Comparison of ENCODE assay signal across 20 cellular contexts in genomic region chr14:91190853-91191252, GRCh38. TPM values are rescaled to one million over a fixed set of nuclear protein-coding genes. Genes with fewer than 3 reads are reported as not detected.
A peak's percentile ranks its signal among the peaks of the same experiment; 100 is the strongest.
DNase-seq lines count a peak whose midpoint lies in the region; ATAC-seq and TF ChIP-seq lines count a peak whose summit lies in the region.
"Had no signal": no experiment of that assay in that cellular context is flagged by ENCODE, and none has a peak within 500 bp of the region (broad histone marks: within the 10 kb centered on the region; RNA-seq: fewer than 3 reads in every experiment).

No MANE protein-coding gene starts in this region.

- peaks cover 17% of the 10 kb centered on the region for H3K36me3 Mint-ChIP-seq in natural killer cell treated with Interleukin-12 subunit alpha and Interleukin-12 subunit beta and Interleukin-15 and Interleukin-18, amount 100 ng/mL, for 72 hours
- H3K36me3 Mint-ChIP-seq in natural killer cell (peaks cover 7% of the 10 kb centered on the region), glutamatergic neuron (ENCODE audit: unreplicated experiment) (peaks cover 6% of the 10 kb centered on the region)

- no peak for DNase-seq in natural killer cell treated with Interleukin-12 subunit alpha and Interleukin-12 subunit beta and Interleukin-15 and Interleukin-18, amount 100 ng/mL, for 72 hours (ENCODE audit: low spot score)
- DNase-seq in natural killer cell (no peak), RPMI7951 (ENCODE audit: low read depth) (peak; percentile 37), glutamatergic neuron (no peak), tibial artery (no peak), SK-N-SH (no peak)
- DNase-seq: Calu3; CD4-positive, alpha-beta memory T cell; DMS53; GDM1; Kasumi-1; NCI-H1694; NCI-H2081; NCI-H446; NCI-H526; PC-3; RPMI8226; SHP77 had no signal

- no peak overlapping the region for H3K4me3 ChIP-seq in tibial artery
- H3K4me3 ChIP-seq in SK-N-SH (ENCODE audit: low read depth in 2 of 2, low read length in 1 of 2), result no peak overlapping the region
- H3K4me3 ChIP-seq: SK-N-MC had no signal

- no peak overlapping the region for H3K4me2 ChIP-seq in SK-N-SH

- intact Hi-C loops in natural killer cell (cut with micrococcal nuclease) (no loop called here), tibial artery (cut with DNase I; ENCODE audit: low total_unique reads) (no loop called here)

- H3K4me1 Mint-ChIP-seq in natural killer cell treated with Interleukin-12 subunit alpha and Interleukin-12 subunit beta and Interleukin-15 and Interleukin-18, amount 100 ng/mL, for 72 hours (ENCODE audit: low read depth in 2 of 2), result peaks cover 12 to 17% of the 10 kb centered on the region in 2 donors
- H3K4me1 Mint-ChIP-seq in natural killer cell (peaks cover 5 to 27% of the 10 kb centered on the region in 2 donors), glutamatergic neuron (ENCODE audit: low read depth, unreplicated experiment) (no peaks in the 10 kb centered on the region)

- H3K4me1 ChIP-seq in tibial artery, result no peaks in the 10 kb centered on the region
- peaks cover 0 to 3% of the 10 kb centered on the region in 2 experiments; a peak in 1 of 4 replicates for H3K4me1 ChIP-seq in SK-N-SH (ENCODE audit: control insufficient read depth in 1 of 2, insufficient read depth in 2 of 2, low read depth in 1 of 2, low read length in 1 of 2)

- POLR2A ChIA-PET in SK-N-SH (lab: Yijun Ruan, JAX), result no interaction called here

- H3K36me3 ChIP-seq in tibial artery, result peaks cover 25 to 67% (median 58%) of the 10 kb centered on the region in 3 donors
- H3K36me3 ChIP-seq in SK-N-SH (replicated peaks in 1 of 2; ENCODE audit: control insufficient read depth in 1 of 2, insufficient read depth in 2 of 2, low read length in 1 of 2), result peaks cover 0 to 13% of the 10 kb centered on the region in 2 experiments

- no peak for ATAC-seq in natural killer cell treated with Interleukin-12 subunit alpha and Interleukin-12 subunit beta and Interleukin-15 and Interleukin-18, amount 100 ng/mL, for 72 hours
- ATAC-seq in natural killer cell, result no peak
- ATAC-seq in GM21717 (IDR thresholded peaks at IDR 0.05; ENCODE audit: unreplicated experiment), result no peak
- ATAC-seq: PC-3 had no signal

- no peaks in the 10 kb centered on the region for H3F3A ChIP-seq in SK-N-SH (replicated peaks; ENCODE audit: insufficient read depth)

- no peaks in the 10 kb centered on the region for H4K20me1 ChIP-seq in SK-N-SH (ENCODE audit: insufficient read depth)

- no peak for TF ChIP-seq EP300 in SK-N-SH (IDR thresholded peaks at IDR 0.05; ENCODE audit: borderline replicate concordance in 1 of 2, low read depth in 1 of 2, low read length in 1 of 2)

- H3K27ac ChIP-seq in tibial artery, result no peak overlapping the region
- H3K27ac ChIP-seq in SK-N-SH (ENCODE audit: low read depth in 2 of 2, low read length in 1 of 2), result no peak overlapping the region
- H3K27ac ChIP-seq: SK-N-MC had no signal

- H3K79me2 ChIP-seq in SK-N-SH (ENCODE audit: insufficient read depth), result no peaks in the 10 kb centered on the region

- TF ChIP-seq CTCF in natural killer cell (IDR thresholded peaks at IDR 0.05) (no peak), glutamatergic neuron (IDR thresholded peaks at IDR 0.05; ENCODE audit: partially characterized antibody, unreplicated experiment) (no peak), tibial artery (IDR thresholded peaks at IDR 0.05) (no peak), SK-N-SH (IDR thresholded peaks at IDR 0.05) (no peak)

- TF ChIP-seq RAD21 in SK-N-SH (IDR thresholded peaks at IDR 0.05; ENCODE audit: low read length), result no peak

- H3K9me2 ChIP-seq in SK-N-SH, result no peaks in the 10 kb centered on the region

- CTCF ChIA-PET in SK-N-SH (lab: Yijun Ruan, JAX), result no interaction called here

- no peaks in the 10 kb centered on the region for H3K9me3 Mint-ChIP-seq in natural killer cell treated with Interleukin-12 subunit alpha and Interleukin-12 subunit beta and Interleukin-15 and Interleukin-18, amount 100 ng/mL, for 72 hours
- no peaks in the 10 kb centered on the region for H3K9me3 Mint-ChIP-seq in natural killer cell
- H3K9me3 Mint-ChIP-seq in glutamatergic neuron (ENCODE audit: unreplicated experiment), result peaks cover 5% of the 10 kb centered on the region

- H3K27me3 Mint-ChIP-seq in natural killer cell treated with Interleukin-12 subunit alpha and Interleukin-12 subunit beta and Interleukin-15 and Interleukin-18, amount 100 ng/mL, for 72 hours, result no peaks in the 10 kb centered on the region
- H3K27me3 Mint-ChIP-seq in natural killer cell (ENCODE audit: low read depth in 2 of 2), result no peaks in the 10 kb centered on the region
- peaks cover 4% of the 10 kb centered on the region for H3K27me3 Mint-ChIP-seq in glutamatergic neuron (ENCODE audit: unreplicated experiment)
- H3K27me3 Mint-ChIP-seq: CD4-positive, alpha-beta memory T cell had no signal

- 91% methylated on average over 9 of the region's 9 CpGs for WGBS in SK-N-SH (ENCODE audit: low lambda C conversion rate)

- H3K9me3 ChIP-seq in tibial artery, result no peaks in the 10 kb centered on the region
- H3K9me3 ChIP-seq in SK-N-SH, result no peaks in the 10 kb centered on the region

- H3K27ac Mint-ChIP-seq in natural killer cell treated with Interleukin-12 subunit alpha and Interleukin-12 subunit beta and Interleukin-15 and Interleukin-18, amount 100 ng/mL, for 72 hours, result peak overlapping the region; percentile 2 to 69
- H3K27ac Mint-ChIP-seq in natural killer cell (peak overlapping the region in 1 of 2 donors; percentile 79), glutamatergic neuron (ENCODE audit: unreplicated experiment) (peak overlapping the region; percentile 29)

- H3K9ac ChIP-seq in SK-N-SH, result no peak overlapping the region

- H3K27me3 ChIP-seq in tibial artery (no peaks in the 10 kb centered on the region), SK-N-SH (ENCODE audit: insufficient read depth) (no peaks in the 10 kb centered on the region)

- H2AFZ ChIP-seq in SK-N-SH (ENCODE audit: low read depth), result no peak overlapping the region

- H3K4me3 Mint-ChIP-seq in natural killer cell treated with Interleukin-12 subunit alpha and Interleukin-12 subunit beta and Interleukin-15 and Interleukin-18, amount 100 ng/mL, for 72 hours, result no peak overlapping the region
- H3K4me3 Mint-ChIP-seq in natural killer cell (no peak overlapping the region), glutamatergic neuron (ENCODE audit: unreplicated experiment) (no peak overlapping the region)

TF ChIP-seq in SK-N-SH, 30 proteins besides CTCF, POLR2A, EP300 and RAD21:
- TF ChIP-seq MEF2A (IDR thresholded peaks at IDR 0.05; ENCODE audit: borderline replicate concordance, low read depth) (no peak), FOXM1 (IDR thresholded peaks at IDR 0.05; ENCODE audit: low read depth) (no peak), TAF1 (IDR thresholded peaks at IDR 0.05; ENCODE audit: borderline replicate concordance, low read depth, low read length) (no peak), YY1 (IDR thresholded peaks at IDR 0.05; ENCODE audit: low read depth) (no peak), GATA2 (CRISPR knock-in tag; IDR thresholded peaks at IDR 0.05) (no peak), ELF1 (IDR thresholded peaks at IDR 0.05) (no peak), JUND (IDR thresholded peaks at IDR 0.05) (no peak), RFX5 (IDR thresholded peaks at IDR 0.05; ENCODE audit: low read length) (no peak), SMC3 (IDR thresholded peaks at IDR 0.05; ENCODE audit: low read depth, low read length) (no peak), POLR2AphosphoS5 (IDR thresholded peaks at IDR 0.05; ENCODE audit: low read depth, low read length) (no peak), RXRA (IDR thresholded peaks at IDR 0.05; ENCODE audit: borderline replicate concordance, low read depth) (no peak), USF2 (IDR thresholded peaks at IDR 0.05; ENCODE audit: borderline replicate concordance, low read depth, low read length) (no peak), GABPA (IDR thresholded peaks at IDR 0.05; ENCODE audit: low read depth) (no peak), MAX (IDR thresholded peaks at IDR 0.05; ENCODE audit: low read depth) (no peak)
TF ChIP-seq in SK-N-SH: peak in this region for 0.

RNA-seq across cellular contexts. Expression of gene GPR68, which starts 53.7 kb away (rescaled TPM):
- total RNA-seq in natural killer cell treated with Interleukin-12 subunit alpha and Interleukin-12 subunit beta and Interleukin-15 and Interleukin-18, amount 100 ng/mL, for 72 hours, result 10 to 100 TPM; 17.4 to 30.2 TPM
- 10 to 100 TPM in 2 of 3 donors, 1 to 10 TPM in 1; 7.6 to 24.0 (median 15.7) TPM for total RNA-seq in natural killer cell
- total RNA-seq in RPMI7951 (2014; rRNA removed; shearing (Covaris generic)), result 16.7 and 18.6 TPM in 2 replicates
- not detected for total RNA-seq in glutamatergic neuron (ENCODE audit: unreplicated experiment)
- 0.18 and 0.62 TPM in 2 replicates for polyA plus RNA-seq in SK-N-SH (2012; rRNA removed)
- 0.26 and 0.49 TPM in 2 replicates for polyA plus RNA-seq in SK-N-SH (2012; cell fraction: cytosol; rRNA removed)
- 0.63 and 1.2 TPM in 2 replicates for polyA plus RNA-seq in SK-N-SH (2012; cell fraction: nucleus; rRNA removed)
- total RNA-seq: Calu3 had no signal
